Comparison of ENCODE assay signal across 26 cellular contexts in the genomic region with DNA sequence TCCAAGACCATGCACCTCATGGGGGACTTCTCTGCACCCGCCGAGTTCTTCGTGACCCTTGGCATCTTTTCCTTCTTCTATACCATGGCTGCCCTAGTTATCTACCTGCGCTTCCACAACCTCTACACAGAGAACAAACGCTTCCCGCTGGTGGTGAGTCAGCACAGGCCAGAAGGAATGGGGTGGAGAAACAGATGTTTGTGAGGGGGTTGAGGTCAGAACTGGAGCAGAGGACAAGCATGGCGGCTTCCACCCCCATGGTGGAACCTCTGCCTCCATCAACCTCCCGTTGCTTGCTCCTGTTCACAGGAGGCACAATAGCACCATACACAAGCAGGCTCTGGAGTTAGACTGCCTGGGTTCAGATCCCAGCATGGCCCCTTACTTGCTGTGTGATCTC. TPM values are rescaled to one million over a fixed set of nuclear protein-coding genes. Genes with fewer than 3 reads are reported as not detected.
A peak's percentile ranks its signal among the peaks of the same experiment; 100 is the strongest.
DNase-seq lines count a peak whose midpoint lies in the region; ATAC-seq and TF ChIP-seq lines count a peak whose summit lies in the region.
"Had no signal": no experiment of that assay in that cellular context is flagged by ENCODE, and none has a peak within 500 bp of the region (broad histone marks: within the 10 kb centered on the region; RNA-seq: fewer than 3 reads in every experiment).

No MANE protein-coding gene starts in this region.

- intact Hi-C loops in activated CD4-positive, alpha-beta memory T cell treated with anti-CD3 and anti-CD28 coated beads for 36 hours (cut with micrococcal nuclease): no loop called here
- intact Hi-C loops in colonic mucosa (cut with DNase I) (loop anchor here (5.0 kb wide), 1 partner anchor 45 kb away; no protein-coding TSS in a partner anchor), testis (cut with DNase I; ENCODE audit: low total_unique reads) (no loop called here)

- H3K4me3 Mint-ChIP-seq in activated CD4-positive, alpha-beta memory T cell treated with anti-CD3 and anti-CD28 coated beads, Interleukin-2, amount 10 ng/mL, durations not matched to agents 7 days and 5 days: no peak overlapping the region
- no peak overlapping the region for H3K4me3 Mint-ChIP-seq in activated CD4-positive, alpha-beta memory T cell treated with anti-CD3 and anti-CD28 coated beads for 36 hours
- H3K4me3 Mint-ChIP-seq: CD4-positive, alpha-beta memory T cell; HFFc6 had no signal

- H3K4me3 ChIP-seq in colonic mucosa (no peak overlapping the region), testis (no peak overlapping the region)
- H3K4me3 ChIP-seq: BLaER1 treated with 17β-estradiol and CSF1 and Interleukin-3, amounts not matched to agents 10 nM and 100 nM had no signal

- no peaks in the 10 kb centered on the region for H3K36me3 Mint-ChIP-seq in activated CD4-positive, alpha-beta memory T cell treated with anti-CD3 and anti-CD28 coated beads, Interleukin-2, amount 10 ng/mL, durations not matched to agents 7 days and 5 days (ENCODE audit: low read depth)
- no peaks in the 10 kb centered on the region for H3K36me3 Mint-ChIP-seq in activated CD4-positive, alpha-beta memory T cell treated with anti-CD3 and anti-CD28 coated beads for 36 hours
- H3K36me3 Mint-ChIP-seq: CD4-positive, alpha-beta memory T cell had no signal

- H3K9me3 ChIP-seq in colonic mucosa (no peaks in the 10 kb centered on the region), testis (no peaks in the 10 kb centered on the region)
- H3K9me3 ChIP-seq: BLaER1 treated with 17β-estradiol and CSF1 and Interleukin-3, amounts not matched to agents 10 nM and 100 nM; Caco-2; SK-N-SH had no signal

- no peak overlapping the region for H3K27ac Mint-ChIP-seq in activated CD4-positive, alpha-beta memory T cell treated with anti-CD3 and anti-CD28 coated beads, Interleukin-2, amount 10 ng/mL, durations not matched to agents 7 days and 5 days
- no peak overlapping the region for H3K27ac Mint-ChIP-seq in activated CD4-positive, alpha-beta memory T cell treated with anti-CD3 and anti-CD28 coated beads for 36 hours
- H3K27ac Mint-ChIP-seq: CD4-positive, alpha-beta memory T cell; HFFc6 had no signal

- CTCF ChIA-PET in activated CD4-positive, alpha-beta memory T cell treated with anti-CD3 and anti-CD28 coated beads, Interleukin-2, amount 10 ng/mL, durations not matched to agents 7 days and 5 days (lab: Charles Lee): no interaction called here
- CTCF ChIA-PET in activated CD4-positive, alpha-beta memory T cell treated with anti-CD3 and anti-CD28 coated beads for 36 hours (lab: Charles Lee): interaction anchor here (1.0 kb wide), 1 partner anchor 17 kb away, joined by 3 read pairs; a partner anchor contains a TSS

- H3K27me3 ChIP-seq in colonic mucosa (no peaks in the 10 kb centered on the region), testis (no peaks in the 10 kb centered on the region)
- H3K27me3 ChIP-seq: BLaER1 treated with 17β-estradiol and CSF1 and Interleukin-3, amounts not matched to agents 10 nM and 100 nM had no signal

- H3K27me3 Mint-ChIP-seq in activated CD4-positive, alpha-beta memory T cell treated with anti-CD3 and anti-CD28 coated beads, Interleukin-2, amount 10 ng/mL, durations not matched to agents 7 days and 5 days: peaks cover 41% of the 10 kb centered on the region
- peaks cover 12% of the 10 kb centered on the region for H3K27me3 Mint-ChIP-seq in activated CD4-positive, alpha-beta memory T cell treated with anti-CD3 and anti-CD28 coated beads for 36 hours

- 90 to 96% methylated on average over 8 of the region's 8 CpGs for WGBS in testis, 2 donors

- H3K36me3 ChIP-seq in colonic mucosa (no peaks in the 10 kb centered on the region), testis (ENCODE audit: low read depth, missing control alignments) (no peaks in the 10 kb centered on the region)
- H3K36me3 ChIP-seq: BLaER1 treated with 17β-estradiol and CSF1 and Interleukin-3, amounts not matched to agents 10 nM and 100 nM had no signal

- peaks cover 8% of the 10 kb centered on the region for H3K4me1 Mint-ChIP-seq in activated CD4-positive, alpha-beta memory T cell treated with anti-CD3 and anti-CD28 coated beads, Interleukin-2, amount 10 ng/mL, durations not matched to agents 7 days and 5 days
- no peaks in the 10 kb centered on the region for H3K4me1 Mint-ChIP-seq in activated CD4-positive, alpha-beta memory T cell treated with anti-CD3 and anti-CD28 coated beads for 36 hours (ENCODE audit: low read depth)

- peak; percentile 11 for DNase-seq in activated CD4-positive, alpha-beta memory T cell treated with anti-CD3 and anti-CD28 coated beads, Interleukin-2, amount 10 ng/mL, durations not matched to agents 7 days and 5 days
- no peak for DNase-seq in activated CD4-positive, alpha-beta memory T cell treated with anti-CD3 and anti-CD28 coated beads for 36 hours
- DNase-seq in colonic mucosa (peak; percentile 12), testis (peak; percentile 11), putamen (ENCODE audit: low spot score) (no peak)
- DNase-seq: ACHN; Caco-2; CD4-positive, alpha-beta memory T cell; DMS 273 treated with DMSO at 0.1 percent for 48 hours; DMS79 treated with DMSO at 0.1 percent for 48 hours; HFFc6; Kasumi-1; NCI-H1694; NCI-H2081; NCI-H2171; NCI-H345; NCI-H524; NCI-H774; NK-92 treated with Interleukin-12 subunit alpha and Interleukin-12 subunit beta, amount 100 ng/mL, for 24 hours; SHP77 treated with DMSO at 0.1 percent for 48 hours; SK-N-SH had no signal

- H3K9ac ChIP-seq in colonic mucosa (ENCODE audit: low read depth in 2 of 2, low read length in 2 of 2): no peak overlapping the region
- H3K9ac ChIP-seq: BLaER1 treated with 17β-estradiol and CSF1 and Interleukin-3, amounts not matched to agents 10 nM and 100 nM; SK-N-SH had no signal

- POLR2A ChIA-PET in activated CD4-positive, alpha-beta memory T cell treated with anti-CD3 and anti-CD28 coated beads, Interleukin-2, amount 10 ng/mL, durations not matched to agents 7 days and 5 days (lab: Charles Lee): interaction anchor here (1.4 kb wide), 1 partner anchor 56 kb away, joined by 3 read pairs; no protein-coding TSS in a partner anchor
- POLR2A ChIA-PET in activated CD4-positive, alpha-beta memory T cell treated with anti-CD3 and anti-CD28 coated beads for 36 hours (lab: Charles Lee): no interaction called here

- H3K27ac ChIP-seq in colonic mucosa (no peak overlapping the region), testis (no peak overlapping the region)
- H3K27ac ChIP-seq: 22Rv1; BLaER1 treated with 17β-estradiol and CSF1 and Interleukin-3, amounts not matched to agents 10 nM and 100 nM; RWPE1 had no signal

- H3K4me1 ChIP-seq in colonic mucosa (no peaks in the 10 kb centered on the region), testis (no peaks in the 10 kb centered on the region)
- H3K4me1 ChIP-seq: Caco-2 had no signal

- H3K9me3 Mint-ChIP-seq in activated CD4-positive, alpha-beta memory T cell treated with anti-CD3 and anti-CD28 coated beads, Interleukin-2, amount 10 ng/mL, durations not matched to agents 7 days and 5 days: no peaks in the 10 kb centered on the region
- H3K9me3 Mint-ChIP-seq in activated CD4-positive, alpha-beta memory T cell treated with anti-CD3 and anti-CD28 coated beads for 36 hours: no peaks in the 10 kb centered on the region
- H3K9me3 Mint-ChIP-seq: CD4-positive, alpha-beta memory T cell; HFFc6 had no signal

- ATAC-seq in HG02884 (IDR thresholded peaks at IDR 0.05; ENCODE audit: unreplicated experiment): no peak

- no peak for TF ChIP-seq CTCF in colonic mucosa (IDR thresholded peaks at IDR 0.05)
- TF ChIP-seq CTCF in testis (IDR thresholded peaks at IDR 0.05): no peak

- TF ChIP-seq POLR2A in testis (IDR thresholded peaks at IDR 0.05): no peak

RNA-seq across cellular contexts. Expression of a gene that starts 6.9 kb away (rescaled TPM):
- 1 to 10 TPM; 7.0 to 7.6 TPM for total RNA-seq in activated CD4-positive, alpha-beta memory T cell treated with anti-CD3 and anti-CD28 coated beads, Interleukin-2, amount 10 ng/mL, durations not matched to agents 7 days and 5 days
- total RNA-seq in activated CD4-positive, alpha-beta memory T cell treated with anti-CD3 and anti-CD28 coated beads for 36 hours: 10 to 100 TPM; 10.7 to 11.1 TPM
- total RNA-seq in colonic mucosa: 1 to 10 TPM; 2.3 to 4.0 TPM
- 10 to 100 TPM; 40.9 to 55.2 TPM for total RNA-seq in testis
- 28.7 TPM for polyA plus RNA-seq in testis (ENCODE audit: insufficient read depth, low read depth, low replicate concordance)

RNA-seq across cellular contexts. Expression of a gene that starts 10.5 kb away (rescaled TPM):
- not detected for total RNA-seq in activated CD4-positive, alpha-beta memory T cell treated with anti-CD3 and anti-CD28 coated beads, Interleukin-2, amount 10 ng/mL, durations not matched to agents 7 days and 5 days
- not detected for total RNA-seq in activated CD4-positive, alpha-beta memory T cell treated with anti-CD3 and anti-CD28 coated beads for 36 hours
- total RNA-seq in colonic mucosa (under 1 TPM; 0.12 to 0.35 TPM), testis (10 to 100 TPM; 46.1 to 67.5 TPM)
- polyA plus RNA-seq in testis (ENCODE audit: insufficient read depth, low read depth, low replicate concordance): 29.7 TPM
- total RNA-seq: CD4-positive, alpha-beta memory T cell; MCF 10A had no signal
- polyA plus RNA-seq: CD4-positive, alpha-beta memory T cell had no signal

RNA-seq across cellular contexts. Expression of a gene that starts 17.1 kb away (rescaled TPM):
- 10 to 100 TPM; 19.5 to 21.4 TPM for total RNA-seq in activated CD4-positive, alpha-beta memory T cell treated with anti-CD3 and anti-CD28 coated beads, Interleukin-2, amount 10 ng/mL, durations not matched to agents 7 days and 5 days
- total RNA-seq in activated CD4-positive, alpha-beta memory T cell treated with anti-CD3 and anti-CD28 coated beads for 36 hours: 1 to 10 TPM; 6.6 to 8.7 TPM
- total RNA-seq in colonic mucosa: 10 to 100 TPM in 1 of 2 donors, 1 to 10 TPM in 1; 8.1 to 12.5 TPM
- 10 to 100 TPM in 1 of 2 donors, 1 to 10 TPM in 1; 8.0 to 11.5 TPM for total RNA-seq in testis
- polyA plus RNA-seq in testis (ENCODE audit: insufficient read depth, low read depth, low replicate concordance): 8.0 TPM

RNA-seq across cellular contexts. Expression of a gene that starts 32.7 kb away (rescaled TPM):
- total RNA-seq in activated CD4-positive, alpha-beta memory T cell treated with anti-CD3 and anti-CD28 coated beads, Interleukin-2, amount 10 ng/mL, durations not matched to agents 7 days and 5 days: 1 to 10 TPM; 1.2 to 1.3 TPM
- 1 to 10 TPM; 1.8 to 2.2 TPM for total RNA-seq in activated CD4-positive, alpha-beta memory T cell treated with anti-CD3 and anti-CD28 coated beads for 36 hours
- total RNA-seq in colonic mucosa (1 to 10 TPM; 2.5 to 3.9 TPM), testis (1 to 10 TPM; 5.1 to 6.0 TPM)
- polyA plus RNA-seq in testis (ENCODE audit: insufficient read depth, low read depth, low replicate concordance): 6.7 TPM

RNA-seq across cellular contexts. Expression of a gene that starts 50.6 kb away (rescaled TPM):
- total RNA-seq in activated CD4-positive, alpha-beta memory T cell treated with anti-CD3 and anti-CD28 coated beads, Interleukin-2, amount 10 ng/mL, durations not matched to agents 7 days and 5 days: 100 to 1,000 TPM; 170 to 189 TPM
- total RNA-seq in activated CD4-positive, alpha-beta memory T cell treated with anti-CD3 and anti-CD28 coated beads for 36 hours: 100 to 1,000 TPM; 217 to 218 TPM
- total RNA-seq in colonic mucosa (100 to 1,000 TPM in 1 of 2 donors, 10 to 100 TPM in 1; 93.9 to 163 TPM), testis (10 to 100 TPM; 30.9 to 56.9 TPM)
- 72.0 TPM for polyA plus RNA-seq in testis (ENCODE audit: insufficient read depth, low read depth, low replicate concordance)

Comparison
In these comparisons a context has a peak if more than half of its experiments do, and no peak if none do; other contexts are left out.
1. DNase-seq: peak in activated CD4-positive, alpha-beta memory T cell treated with anti-CD3 and anti-CD28 coated beads, Interleukin-2, amount 10 ng/mL, durations not matched to agents 7 days and 5 days (single experiment), colonic mucosa (single experiment) and testis (single experiment); none in activated CD4-positive, alpha-beta memory T cell treated with anti-CD3 and anti-CD28 coated beads for 36 hours (single experiment) and putamen (single experiment).
2. RNA of a gene that starts 10.5 kb away (total RNA-seq): 46.1 to 67.5 TPM in testis; 0.12 to 0.35 TPM in colonic mucosa, not detected in activated CD4-positive, alpha-beta memory T cell treated with anti-CD3 and anti-CD28 coated beads for 36 hours and not detected in activated CD4-positive, alpha-beta memory T cell treated with anti-CD3 and anti-CD28 coated beads, Interleukin-2, amount 10 ng/mL, durations not matched to agents 7 days and 5 days; every median in the first group is over 10 times any median in the second.